7 cellular contexts compared by ENCODE assay signal in the genomic region with DNA sequence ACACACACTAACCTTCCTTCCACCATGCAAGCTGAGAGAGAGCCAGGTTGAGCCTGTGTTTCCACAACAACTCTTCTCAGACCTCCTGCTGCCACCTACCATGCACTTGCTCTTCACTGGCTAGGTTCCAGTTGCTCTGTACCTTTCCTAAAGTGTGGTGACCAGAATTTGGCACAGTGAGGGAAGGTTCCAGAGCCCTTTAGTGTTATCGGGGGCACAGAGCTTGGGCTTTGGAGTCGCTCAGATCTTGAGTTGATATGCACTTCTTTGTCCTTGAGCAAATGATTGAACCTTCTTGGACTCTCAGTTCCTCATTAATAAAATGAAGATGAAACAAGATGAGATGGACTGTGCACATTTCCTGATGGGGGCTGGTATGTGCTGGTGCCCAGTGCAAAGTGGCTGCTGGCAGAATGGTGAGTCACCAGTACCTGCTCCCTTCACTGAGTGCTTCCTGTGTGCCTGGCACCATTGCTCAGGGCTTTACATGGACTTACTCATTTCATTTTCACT. TPM values are rescaled to one million over a fixed set of nuclear protein-coding genes. Genes with fewer than 3 reads are reported as not detected.
DNase-seq lines count a peak whose midpoint lies in the region; ATAC-seq and TF ChIP-seq lines count a peak whose summit lies in the region.

No MANE protein-coding gene starts in this region.

- no peak overlapping the region for H3K4me3 ChIP-seq in naive thymus-derived CD4-positive, alpha-beta T cell (ENCODE audit: low read length)

- peaks cover 0 to 5% (median 0%) of the 10 kb centered on the region in 5 donors for H3K27me3 Mint-ChIP-seq in naive thymus-derived CD4-positive, alpha-beta T cell
- H3K27me3 Mint-ChIP-seq in osteocyte (ENCODE audit: unreplicated experiment) = no peaks in the 10 kb centered on the region
- peaks cover under 1% of the 10 kb centered on the region for H3K27me3 Mint-ChIP-seq in activated CD8-positive, alpha-beta T cell treated with anti-CD3 and anti-CD28 coated beads for 36 hours

- no peaks in the 10 kb centered on the region for H3K36me3 Mint-ChIP-seq in naive thymus-derived CD4-positive, alpha-beta T cell
- H3K36me3 Mint-ChIP-seq in osteocyte (ENCODE audit: unreplicated experiment) = no peaks in the 10 kb centered on the region
- H3K36me3 Mint-ChIP-seq in activated CD8-positive, alpha-beta T cell treated with anti-CD3 and anti-CD28 coated beads for 36 hours (ENCODE audit: low read depth) = no peaks in the 10 kb centered on the region

- no peak overlapping the region for H3K4me3 Mint-ChIP-seq in naive thymus-derived CD4-positive, alpha-beta T cell
- no peak overlapping the region for H3K4me3 Mint-ChIP-seq in osteocyte (ENCODE audit: unreplicated experiment)
- no peak overlapping the region for H3K4me3 Mint-ChIP-seq in activated CD8-positive, alpha-beta T cell treated with anti-CD3 and anti-CD28 coated beads for 36 hours

- H3K27ac ChIP-seq in naive thymus-derived CD4-positive, alpha-beta T cell (ENCODE audit: low read depth, low read length) = no peak overlapping the region

- no peak overlapping the region for H3K27ac Mint-ChIP-seq in naive thymus-derived CD4-positive, alpha-beta T cell
- H3K27ac Mint-ChIP-seq in osteocyte (ENCODE audit: unreplicated experiment) = no peak overlapping the region
- no peak overlapping the region for H3K27ac Mint-ChIP-seq in activated CD8-positive, alpha-beta T cell treated with anti-CD3 and anti-CD28 coated beads for 36 hours

- intact Hi-C loops in naive thymus-derived CD4-positive, alpha-beta T cell (cut with micrococcal nuclease) = no loop called here
- intact Hi-C loops in activated CD8-positive, alpha-beta T cell treated with anti-CD3 and anti-CD28 coated beads for 36 hours (cut with micrococcal nuclease) = no loop called here

- no peak for TF ChIP-seq CTCF in osteocyte (IDR thresholded peaks at IDR 0.05)
- TF ChIP-seq CTCF in activated CD8-positive, alpha-beta T cell treated with anti-CD3 and anti-CD28 coated beads for 36 hours (IDR thresholded peaks at IDR 0.05) = no peak

- H3K4me1 ChIP-seq in naive thymus-derived CD4-positive, alpha-beta T cell (ENCODE audit: control insufficient read depth in 2 of 2, insufficient read depth in 2 of 2, low read length in 2 of 2) = no peaks in the 10 kb centered on the region

- ATAC-seq in GM18909 (IDR thresholded peaks at IDR 0.05; ENCODE audit: poor library complexity, unreplicated experiment) (peak; percentile 97), HG02623 (IDR thresholded peaks at IDR 0.05; ENCODE audit: unreplicated experiment) (peak; percentile 87)
- peak; percentile 66 for ATAC-seq in naive thymus-derived CD4-positive, alpha-beta T cell
- ATAC-seq in activated CD8-positive, alpha-beta T cell treated with anti-CD3 and anti-CD28 coated beads for 36 hours = no peak

- no peaks in the 10 kb centered on the region for H3K27me3 ChIP-seq in naive thymus-derived CD4-positive, alpha-beta T cell (ENCODE audit: control insufficient read depth in 2 of 2, insufficient read depth in 2 of 2, low read length in 2 of 2)

- peaks cover 0 to 8% (median 2%) of the 10 kb centered on the region in 11 donors for H3K9me3 Mint-ChIP-seq in naive thymus-derived CD4-positive, alpha-beta T cell
- H3K9me3 Mint-ChIP-seq in osteocyte (ENCODE audit: unreplicated experiment) = peaks cover 12% of the 10 kb centered on the region
- H3K9me3 Mint-ChIP-seq in activated CD8-positive, alpha-beta T cell treated with anti-CD3 and anti-CD28 coated beads for 36 hours = no peaks in the 10 kb centered on the region

- no peaks in the 10 kb centered on the region for H3K9me3 ChIP-seq in naive thymus-derived CD4-positive, alpha-beta T cell (ENCODE audit: control insufficient read depth in 2 of 3, low read length in 3 of 3)

- H3K36me3 ChIP-seq in naive thymus-derived CD4-positive, alpha-beta T cell (ENCODE audit: control insufficient read depth in 2 of 3, insufficient read depth in 3 of 3, low read length in 3 of 3) = no peaks in the 10 kb centered on the region

- peaks cover 0 to 4% (median 0%) of the 10 kb centered on the region in 7 donors for H3K4me1 Mint-ChIP-seq in naive thymus-derived CD4-positive, alpha-beta T cell
- peaks cover 4% of the 10 kb centered on the region for H3K4me1 Mint-ChIP-seq in osteocyte (ENCODE audit: unreplicated experiment)
- H3K4me1 Mint-ChIP-seq in activated CD8-positive, alpha-beta T cell treated with anti-CD3 and anti-CD28 coated beads for 36 hours (ENCODE audit: low read depth) = no peaks in the 10 kb centered on the region

- POLR2A ChIA-PET in naive thymus-derived CD4-positive, alpha-beta T cell (lab: Charles Lee) = no interaction called here
- POLR2A ChIA-PET in activated CD8-positive, alpha-beta T cell treated with anti-CD3 and anti-CD28 coated beads for 36 hours (lab: Charles Lee) = no interaction called here

- CTCF ChIA-PET in naive thymus-derived CD4-positive, alpha-beta T cell (lab: Charles Lee) = no interaction called here
- CTCF ChIA-PET in activated CD8-positive, alpha-beta T cell treated with anti-CD3 and anti-CD28 coated beads for 36 hours (lab: Charles Lee) = no interaction called here

- DNase-seq in NCI-H226 = peak; percentile 41
- DNase-seq in naive thymus-derived CD4-positive, alpha-beta T cell = no peak
- no peak for DNase-seq in nucleus accumbens (lab: John Stamatoyannopoulos, UW)
- DNase-seq in osteocyte (ENCODE audit: extremely low spot score, unreplicated experiment) = no peak
- DNase-seq in activated CD8-positive, alpha-beta T cell treated with anti-CD3 and anti-CD28 coated beads for 36 hours = no peak

RNA-seq across cellular contexts. Expression of a gene that starts 47.1 kb away (rescaled TPM):
- total RNA-seq in naive thymus-derived CD4-positive, alpha-beta T cell = 10 to 100 TPM in 1 of 5 experiments, 1 to 10 TPM in 4; 3.7 to 10.3 (median 4.2) TPM
- 1 to 10 TPM; 1.1 to 2.0 TPM for polyA plus RNA-seq in naive thymus-derived CD4-positive, alpha-beta T cell
- 40.0 and 41.1 TPM in 2 replicates for total RNA-seq in osteocyte
- total RNA-seq in activated CD8-positive, alpha-beta T cell treated with anti-CD3 and anti-CD28 coated beads for 36 hours = 1 to 10 TPM; 7.5 to 8.5 TPM
